Comparison of ENCODE assay signal across 27 cellular contexts in the genomic region with DNA sequence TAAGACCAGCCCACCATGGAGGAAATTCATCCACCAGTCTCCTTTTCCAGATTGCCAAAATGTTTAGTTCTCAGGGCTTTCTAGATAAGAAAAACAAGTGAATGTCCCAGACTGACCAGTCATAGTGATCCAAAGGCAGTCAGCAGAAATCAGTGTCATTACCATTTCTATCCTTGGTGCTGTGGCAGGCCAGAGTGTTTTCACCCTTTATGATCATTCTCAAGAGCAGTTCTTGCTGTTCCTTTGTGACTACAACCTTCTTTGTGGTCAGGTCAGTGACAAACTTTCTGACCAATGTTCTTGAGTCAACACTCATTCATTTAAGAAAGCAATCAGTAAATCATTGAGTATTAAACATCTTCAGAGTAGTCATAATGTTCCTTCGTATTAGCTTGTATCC.
"Had no signal": no experiment of that assay in that cellular context is flagged by ENCODE, and none has a peak within 500 bp of the region (broad histone marks: within the 10 kb centered on the region; RNA-seq: fewer than 3 reads in every experiment).

No MANE protein-coding gene starts in this region.

- H3K4me3 Mint-ChIP-seq: activated naive CD4-positive, alpha-beta T cell treated with anti-CD3 and anti-CD28 coated beads for 36 hours; nephron; stimulated activated memory B cell treated with anti-CD40 and anti-IgM and Interleukin-4, amounts not matched to agents 10 μg/mL and 1 μg/mL and 100 μg/mL, for 72 hours; stimulated activated naive CD8-positive, alpha-beta T cell treated with anti-CD3 and anti-CD28 coated beads, Interleukin-15, amount 100 ng/mL, for 72 hours; T-helper 2 cell treated with Interferon-gamma antibody and Interleukin-4, amounts not matched to agents 5 μg/mL and 100 μg/mL, for 36 hours had no signal

- H3K9me3 ChIP-seq: body of pancreas, colonic mucosa, left ventricle myocardium inferior, mucosa of descending colon, right lobe of liver, thyroid gland, upper lobe of left lung, vagina had no signal

- DNase-seq: activated CD4-positive, alpha-beta T cell treated with anti-CD3 and anti-CD28 coated beads for 4 hours; activated CD4-positive, alpha-beta T cell treated with anti-CD3 and anti-CD28 coated beads, Interleukin-2, amount 50 U/mL, for 48 hours; activated CD4-positive, CD25-positive, alpha-beta regulatory T cell; activated CD8-positive, alpha-beta memory T cell treated with anti-CD3 and anti-CD28 coated beads for 24 hours; activated effector memory CD4-positive, alpha-beta T cell treated with anti-CD3 and anti-CD28 coated beads, Interleukin-2, amount 50 U/mL, for 16 hours; activated naive CD4-positive, alpha-beta T cell treated with anti-CD3 and anti-CD28 coated beads for 36 hours; aorta; body of pancreas; colonic mucosa; effector memory CD4-positive, alpha-beta T cell; glutamatergic neuron; left ventricle myocardium inferior; mesendoderm; mucosa of descending colon; right lobe of liver; stimulated activated CD4-positive, alpha-beta T cell treated with anti-CD3 and anti-CD28 coated beads, Interleukin-12 subunit alpha, Interleukin-12 subunit beta, amount 100 ng/mL, for 4 hours; stimulated activated CD4-positive, alpha-beta T cell treated with anti-CD3 and anti-CD28 coated beads, Interleukin-4, amount 100 ng/mL, for 24 hours; stimulated activated naive CD8-positive, alpha-beta T cell treated with anti-CD3 and anti-CD28 coated beads, Interleukin-15, amount 100 ng/mL, for 72 hours; T-helper 1 cell; thyroid gland; upper lobe of left lung had no signal

- H3K9me3 Mint-ChIP-seq: activated naive CD4-positive, alpha-beta T cell treated with anti-CD3 and anti-CD28 coated beads for 36 hours; nephron; stimulated activated memory B cell treated with anti-CD40 and anti-IgM and Interleukin-4, amounts not matched to agents 10 μg/mL and 1 μg/mL and 100 μg/mL, for 72 hours; stimulated activated naive CD8-positive, alpha-beta T cell treated with anti-CD3 and anti-CD28 coated beads, Interleukin-15, amount 100 ng/mL, for 72 hours; T-helper 2 cell treated with Interferon-gamma antibody and Interleukin-4, amounts not matched to agents 5 μg/mL and 100 μg/mL, for 36 hours had no signal

- H3K4me3 ChIP-seq: body of pancreas, colonic mucosa, left ventricle myocardium inferior, lung, mucosa of descending colon, right lobe of liver, skin epidermis, thyroid gland, upper lobe of left lung, vagina had no signal

- H3K4me1 ChIP-seq: body of pancreas, colonic mucosa, left ventricle myocardium inferior, thyroid gland, vagina had no signal

- H3K27ac Mint-ChIP-seq: activated naive CD4-positive, alpha-beta T cell treated with anti-CD3 and anti-CD28 coated beads for 36 hours; nephron; stimulated activated memory B cell treated with anti-CD40 and anti-IgM and Interleukin-4, amounts not matched to agents 10 μg/mL and 1 μg/mL and 100 μg/mL, for 72 hours; stimulated activated naive CD8-positive, alpha-beta T cell treated with anti-CD3 and anti-CD28 coated beads, Interleukin-15, amount 100 ng/mL, for 72 hours; T-helper 2 cell treated with Interferon-gamma antibody and Interleukin-4, amounts not matched to agents 5 μg/mL and 100 μg/mL, for 36 hours had no signal

- H3K4me1 Mint-ChIP-seq: nephron; stimulated activated memory B cell treated with anti-CD40 and anti-IgM and Interleukin-4, amounts not matched to agents 10 μg/mL and 1 μg/mL and 100 μg/mL, for 72 hours; stimulated activated naive CD8-positive, alpha-beta T cell treated with anti-CD3 and anti-CD28 coated beads, Interleukin-15, amount 100 ng/mL, for 72 hours had no signal

- H3K27ac ChIP-seq: body of pancreas, colonic mucosa, left ventricle myocardium inferior, right lobe of liver, skin epidermis, thyroid gland, upper lobe of left lung, vagina had no signal

- ATAC-seq: body of pancreas; mucosa of descending colon; right lobe of liver; stimulated activated memory B cell treated with anti-CD40 and anti-IgM and Interleukin-4, amounts not matched to agents 10 μg/mL and 1 μg/mL and 100 μg/mL, for 72 hours; stimulated activated naive CD8-positive, alpha-beta T cell treated with anti-CD3 and anti-CD28 coated beads, Interleukin-15, amount 100 ng/mL, for 72 hours had no signal

- H3K36me3 ChIP-seq: colonic mucosa, left ventricle myocardium inferior, right lobe of liver, thyroid gland, upper lobe of left lung, vagina had no signal

- H3K36me3 Mint-ChIP-seq: stimulated activated memory B cell treated with anti-CD40 and anti-IgM and Interleukin-4, amounts not matched to agents 10 μg/mL and 1 μg/mL and 100 μg/mL, for 72 hours had no signal

- H3K27me3 ChIP-seq: body of pancreas, colonic mucosa, right lobe of liver, thyroid gland, upper lobe of left lung, vagina had no signal
